In genomic region chr10:103685880-103686669, GRCh38 we compare ENCODE assay signal across 8 cellular contexts.
DNase-seq lines count a peak whose midpoint lies in the region; ATAC-seq and TF ChIP-seq lines count a peak whose summit lies in the region.

No MANE protein-coding gene starts in this region.

- H3K36me3 ChIP-seq in GM06990 (ENCODE audit: control insufficient read depth, insufficient read depth, low read length) (no peaks in the 10 kb centered on the region; the same call in 1 of the 2 replicates), HEK293 (ENCODE audit: control insufficient read depth in 2 of 2, insufficient read depth in 1 of 2, low read length in 2 of 2) (no peaks in the 10 kb centered on the region), mammary epithelial cell (ENCODE audit: insufficient read depth, low read length) (peaks cover 13% of the 10 kb centered on the region)

- H3K9me3 ChIP-seq in HEK293 (ENCODE audit: control insufficient read depth, insufficient read depth, low read depth, low read length) (no peaks in the 10 kb centered on the region), mammary epithelial cell (replicated peaks; ENCODE audit: insufficient read depth, low read length) (no peaks in the 10 kb centered on the region)

- no TSS peak for BruUV-seq in mammary epithelial cell (replicated peaks; lab: Mats Ljungman, UMichigan)

- 33% methylated on average over 8 of the region's 8 CpGs for WGBS in mammary epithelial cell (ENCODE audit: low coverage, missing lambda C conversion rate)

- CTCF ChIA-PET in HEK293 (lab: Yijun Ruan, JAX) (interaction anchor here (0.6 to 3.3 kb wide), 47 partner anchors 9 to 933 kb away, joined by 3 to 37 read pairs (median 5); no protein-coding TSS in a partner anchor), activated B cell treated with CpG ODN at 0.5 μM for 24 hours (lab: Charles Lee) (interaction anchor here (0.7 to 3.1 kb wide), 26 partner anchors 8 to 283 kb away, joined by 3 to 27 read pairs (median 4); no protein-coding TSS in a partner anchor), mammary epithelial cell (lab: Charles Lee; ENCODE audit: low non-redundant PET) (interaction anchor here (0.6 to 1.3 kb wide), 3 partner anchors 11 to 87 kb away, joined by 3 to 5 read pairs (median 4); no protein-coding TSS in a partner anchor)

- ATAC-seq in activated B cell treated with CpG ODN at 0.5 μM for 24 hours (ENCODE audit: low read depth) (peak; percentile 96), GM19455 (IDR thresholded peaks at IDR 0.05; ENCODE audit: unreplicated experiment) (no peak)

- DNase-seq in GM06990 (ENCODE audit: extremely low read depth, insufficient read length) (peak; percentile 56), NCI-H146 treated with DMSO at 0.1 percent for 48 hours (lab: John Stamatoyannopoulos, UW; ENCODE audit: unreplicated experiment) (peak; percentile 53), activated B cell treated with CpG ODN at 0.5 μM for 24 hours (peak; percentile 71), mammary epithelial cell (no peak), kidney glomerular epithelial cell (lab: John Stamatoyannopoulos, UW) (peak; percentile 48)
- DNase-seq in stimulated activated CD4-positive, alpha-beta T cell treated with anti-CD3 and anti-CD28 coated beads, Interleukin-2, amount 100 ng/mL, for 24 hours, result peak; percentile 83 to 84

- no peak overlapping the region for H3K9ac ChIP-seq in mammary epithelial cell (ENCODE audit: insufficient read depth, low read length)

- no peaks in the 10 kb centered on the region for H3K9me3 Mint-ChIP-seq in activated B cell treated with CpG ODN at 0.5 μM for 24 hours

- no peak overlapping the region for H3K4me3 Mint-ChIP-seq in activated B cell treated with CpG ODN at 0.5 μM for 24 hours

- H3K4me1 ChIP-seq in HEK293 (ENCODE audit: control insufficient read depth, insufficient read depth, low read length), result no peaks in the 10 kb centered on the region
- H3K4me1 ChIP-seq in mammary epithelial cell (ENCODE audit: insufficient read depth, low read length), result peaks cover 7% of the 10 kb centered on the region

- dilution Hi-C loops in mammary epithelial cell (cut with HindIII; ENCODE audit: low sequenced_read_pairs), result no loop called here

- in situ Hi-C loops in mammary epithelial cell (cut with MboI; ENCODE audit: low sequenced_read_pairs in 2 of 2), result no loop called here

- H3K36me3 Mint-ChIP-seq in activated B cell treated with CpG ODN at 0.5 μM for 24 hours (ENCODE audit: low read depth), result peaks cover 1% of the 10 kb centered on the region

- H2AFZ ChIP-seq in mammary epithelial cell (ENCODE audit: low read depth, low read length), result no peak overlapping the region

- H3K27me3 ChIP-seq in GM06990 (replicated peaks; ENCODE audit: control insufficient read depth, insufficient read depth, low read length) (no peaks in the 10 kb centered on the region), mammary epithelial cell (ENCODE audit: insufficient read depth, low read length) (no peaks in the 10 kb centered on the region)

- H4K20me1 ChIP-seq in mammary epithelial cell (ENCODE audit: insufficient read depth, low read length), result no peaks in the 10 kb centered on the region

- H3K27ac Mint-ChIP-seq in activated B cell treated with CpG ODN at 0.5 μM for 24 hours, result no peak overlapping the region

- H3K27me3 Mint-ChIP-seq in activated B cell treated with CpG ODN at 0.5 μM for 24 hours, result no peaks in the 10 kb centered on the region

- peaks cover 91% of the 10 kb centered on the region for H3K79me2 ChIP-seq in mammary epithelial cell (ENCODE audit: insufficient read depth, low read length)

- H3K27ac ChIP-seq in HEK293 (ENCODE audit: extremely low read depth, low read depth, low read length), result no peak overlapping the region
- no peak overlapping the region for H3K27ac ChIP-seq in mammary epithelial cell (ENCODE audit: insufficient read depth, low read depth, low read length)

- H3K4me3 ChIP-seq in GM06990 (replicated peaks; ENCODE audit: low read depth, low read length), result no peak overlapping the region
- no peak overlapping the region for H3K4me3 ChIP-seq in HEK293 (ENCODE audit: low read depth, low read length)
- no peak overlapping the region for H3K4me3 ChIP-seq in mammary epithelial cell (replicated peaks in 1 of 3; ENCODE audit: insufficient read depth in 1 of 3, low read depth in 2 of 3, low read length in 3 of 3)

- H3K4me1 Mint-ChIP-seq in activated B cell treated with CpG ODN at 0.5 μM for 24 hours, result peaks cover 15% of the 10 kb centered on the region

- TF ChIP-seq CTCF in GM06990 (IDR thresholded peaks at IDR 0.05; ENCODE audit: insufficient read depth, low read length, poor library complexity, severe bottlenecking) (peak; percentile 95), HEK293 (tag by site-specific recombination; IDR thresholded peaks at IDR 0.05) (peak; percentile 79), activated B cell treated with CpG ODN at 0.5 μM for 24 hours (IDR thresholded peaks at IDR 0.05) (peak; percentile 61), mammary epithelial cell (conservative IDR thresholded peaks at IDR 0.05 in 1 of 2, IDR thresholded peaks at IDR 0.05 in 1 of 2; ENCODE audit: extremely low read depth in 1 of 2, insufficient read depth in 1 of 2, low read depth in 1 of 2, low read length in 2 of 2) (peak; percentile 85 to 93)

- intact Hi-C loops in activated B cell treated with CpG ODN at 0.5 μM for 24 hours (cut with micrococcal nuclease), result loop anchor here (1.0 to 5.0 kb wide), 4 partner anchors 26 to 269 kb away; no protein-coding TSS in a partner anchor
- intact Hi-C loops in mammary epithelial cell (cut with micrococcal nuclease), result loop anchor here (1.0 kb wide), 1 partner anchor 87 kb away; no protein-coding TSS in a partner anchor

- POLR2A ChIA-PET in HEK293 (lab: Yijun Ruan, JAX) (interaction anchor here (0.9 kb wide), 1 partner anchor 168 kb away, joined by 3 read pairs; no protein-coding TSS in a partner anchor), activated B cell treated with CpG ODN at 0.5 μM for 24 hours (lab: Charles Lee) (interaction anchor here (0.6 to 0.9 kb wide), 5 partner anchors 25 to 1129 kb away, joined by 3 to 6 read pairs (median 5); no protein-coding TSS in a partner anchor)

- H3K4me2 ChIP-seq in mammary epithelial cell (ENCODE audit: insufficient read depth, low read depth, low read length), result no peak overlapping the region

TF ChIP-seq in HEK293, 187 proteins besides CTCF, POLR2A, EP300 and RAD21 (continues in another document):
- TF ChIP-seq ZNF654 (tag by site-specific recombination; IDR thresholded peaks at IDR 0.05; ENCODE audit: low read depth), result peak; percentile 58
- 0 out of 2 replicates have a peak, but pooled peaks have one; percentile 33 for TF ChIP-seq ZSCAN30 (tag by site-specific recombination; IDR thresholded peaks at IDR 0.05)
- no peak for TF ChIP-seq ZNF596 (tag by site-specific recombination; IDR thresholded peaks at IDR 0.05)
- TF ChIP-seq ZNF433 (tag by site-specific recombination; IDR thresholded peaks at IDR 0.05; ENCODE audit: low read depth), result no peak
- TF ChIP-seq ZNF121 (tag by site-specific recombination; IDR thresholded peaks at IDR 0.05), result no peak
- TF ChIP-seq ZNF341 (tag by site-specific recombination; IDR thresholded peaks at IDR 0.05; ENCODE audit: low read depth), result no peak
- no peak for TF ChIP-seq BCL6B (tag by site-specific recombination; IDR thresholded peaks at IDR 0.05)
- no peak for TF ChIP-seq YY1 (tag by site-specific recombination; IDR thresholded peaks at IDR 0.05)
- no peak for TF ChIP-seq ZNF600 (tag by site-specific recombination; IDR thresholded peaks at IDR 0.05)
- no peak for TF ChIP-seq SALL2 (tag by site-specific recombination; IDR thresholded peaks at IDR 0.05; ENCODE audit: borderline replicate concordance)
- peak; percentile 31; the same call in 1 of the 2 replicates for TF ChIP-seq SP7 (tag by site-specific recombination; IDR thresholded peaks at IDR 0.05)
- no peak for TF ChIP-seq ZNF747 (tag by site-specific recombination; IDR thresholded peaks at IDR 0.05)
- no peak for TF ChIP-seq KLF17 (tag by site-specific recombination; IDR thresholded peaks at IDR 0.05)
- TF ChIP-seq ZBTB17 (tag by site-specific recombination; IDR thresholded peaks at IDR 0.05), result 0 out of 2 replicates have a peak, but pooled peaks have one; percentile 27
- TF ChIP-seq GLI4 (tag by site-specific recombination; IDR thresholded peaks at IDR 0.05), result no peak
- TF ChIP-seq ZFP3 (tag by site-specific recombination; IDR thresholded peaks at IDR 0.05; ENCODE audit: low read depth), result no peak
- TF ChIP-seq ZNF335 (tag by site-specific recombination; conservative IDR thresholded peaks at IDR 0.05), result 0 out of 2 replicates have a peak, but pooled peaks have one; percentile 23
- TF ChIP-seq ZNF426 (tag by site-specific recombination; IDR thresholded peaks at IDR 0.05), result no peak
- no peak for TF ChIP-seq GLI2 (tag by site-specific recombination; IDR thresholded peaks at IDR 0.05; ENCODE audit: borderline replicate concordance, low read depth)
- TF ChIP-seq ZEB2 (tag by site-specific recombination; IDR thresholded peaks at IDR 0.05), result peak; percentile 65
- no peak for TF ChIP-seq ZNF785 (tag by site-specific recombination; IDR thresholded peaks at IDR 0.05)
- TF ChIP-seq ZNF221 (tag by site-specific recombination; IDR thresholded peaks at IDR 0.05; ENCODE audit: borderline replicate concordance), result no peak
- TF ChIP-seq ZNF529 (tag by site-specific recombination; IDR thresholded peaks at IDR 0.05; ENCODE audit: insufficient replicate concordance), result no peak
- TF ChIP-seq IKZF3 (tag by site-specific recombination; IDR thresholded peaks at IDR 0.05), result peak; percentile 87
